ENCODE assay signal across 9 cellular contexts in genomic region chr14:23327947-23328744, GRCh38. TPM values are rescaled to one million over a fixed set of nuclear protein-coding genes. Genes with fewer than 3 reads are reported as not detected.
DNase-seq lines count a peak whose midpoint lies in the region; ATAC-seq and TF ChIP-seq lines count a peak whose summit lies in the region.
"Had no signal": no experiment of that assay in that cellular context is flagged by ENCODE, and none has a peak within 500 bp of the region (broad histone marks: within the 10 kb centered on the region; RNA-seq: fewer than 3 reads in every experiment).

No MANE protein-coding gene starts in this region.

- intact Hi-C loops in gastrocnemius medialis (cut with DNase I; ENCODE audit: low total_unique reads): loop anchor here (1.0 to 10.0 kb wide), 4 partner anchors 52 to 563 kb away; partner anchors contain the start of gene OXA1L

- in situ Hi-C loops in gastrocnemius medialis (cut with MboI; ENCODE audit: low sequenced_read_pairs in 4 of 4): loop anchor here (5.0 to 25.0 kb wide), 7 partner anchors 54 to 237 kb away; partner anchors contain the start of genes AP1G2 (in 2 of the 4), NGDN (in 2 of the 4), THTPA (in 2 of the 4) and ZFHX2 (in 2 of the 4)

- DNase-seq in NCI-H2081 (lab: John Stamatoyannopoulos, UW) (peak; percentile 56 to 68), NCI-H2081 treated with DMSO at 0.1 percent for 48 hours (lab: John Stamatoyannopoulos, UW) (no peak), NCI-H1105 (lab: John Stamatoyannopoulos, UW) (peak; percentile 72), T follicular helper cell (ENCODE audit: low read depth) (peak; percentile 50), amniotic stem cell (lab: John Stamatoyannopoulos, UW) (peak; percentile 65), right atrium auricular region (ENCODE audit: low spot score) (peak; percentile 82), gastrocnemius medialis (peak; percentile 38 to 59)

- H3K27me3 ChIP-seq in right atrium auricular region (no peaks in the 10 kb centered on the region), gastrocnemius medialis (no peaks in the 10 kb centered on the region)
- H3K27me3 ChIP-seq: BLaER1 treated with 17β-estradiol and CSF1 and Interleukin-3, amounts not matched to agents 10 nM and 100 nM had no signal

- H3K36me3 ChIP-seq in right atrium auricular region: peaks cover 28% of the 10 kb centered on the region
- H3K36me3 ChIP-seq in gastrocnemius medialis: peaks cover 0 to 27% of the 10 kb centered on the region in 2 donors

- peaks cover 0 to 14% of the 10 kb centered on the region in 2 donors for H3K4me1 ChIP-seq in right atrium auricular region
- peaks cover 2 to 7% of the 10 kb centered on the region in 2 donors for H3K4me1 ChIP-seq in gastrocnemius medialis

- peak; percentile 57 to 90 for ATAC-seq in gastrocnemius medialis
- no peak for ATAC-seq in GM21360 (IDR thresholded peaks at IDR 0.05; ENCODE audit: unreplicated experiment)

- no peak overlapping the region for H3K4me3 ChIP-seq in right atrium auricular region
- H3K4me3 ChIP-seq in gastrocnemius medialis: no peak overlapping the region
- H3K4me3 ChIP-seq: BLaER1 treated with 17β-estradiol and CSF1 and Interleukin-3, amounts not matched to agents 10 nM and 100 nM had no signal

- TF ChIP-seq CTCF in right atrium auricular region (IDR thresholded peaks at IDR 0.05) (peak; percentile 65 to 91), gastrocnemius medialis (IDR thresholded peaks at IDR 0.05 in 4 of 5, conservative IDR thresholded peaks at IDR 0.05 in 1 of 5) (peak; percentile 79 to 85 (median 81))

- TF ChIP-seq POLR2A in gastrocnemius medialis (IDR thresholded peaks at IDR 0.05): no peak

- H3K9me3 ChIP-seq in right atrium auricular region (no peaks in the 10 kb centered on the region), gastrocnemius medialis (no peaks in the 10 kb centered on the region)
- H3K9me3 ChIP-seq: BLaER1 treated with 17β-estradiol and CSF1 and Interleukin-3, amounts not matched to agents 10 nM and 100 nM had no signal

- H3K27ac ChIP-seq in right atrium auricular region: no peak overlapping the region
- no peak overlapping the region for H3K27ac ChIP-seq in gastrocnemius medialis
- H3K27ac ChIP-seq: BLaER1 treated with 17β-estradiol and CSF1 and Interleukin-3, amounts not matched to agents 10 nM and 100 nM had no signal

RNA-seq across cellular contexts. Expression of gene PABPN1, which starts 6.9 kb away (rescaled TPM):
- total RNA-seq in right atrium auricular region (10 to 100 TPM; 26.0 to 36.1 TPM), gastrocnemius medialis (10 to 100 TPM; 15.7 to 32.8 (median 26.6) TPM)

RNA-seq across cellular contexts. Expression of gene BCL2L2, which starts 21.5 kb away (rescaled TPM):
- total RNA-seq in right atrium auricular region: 10 to 100 TPM; 26.8 to 36.3 TPM
- total RNA-seq in gastrocnemius medialis: 10 to 100 TPM; 13.4 to 24.9 (median 23.8) TPM

RNA-seq across cellular contexts. Expression of gene SLC22A17, which starts 24.5 kb away (rescaled TPM):
- total RNA-seq in right atrium auricular region (10 to 100 TPM; 29.4 to 47.0 TPM), gastrocnemius medialis (1 to 10 TPM in 2 of 4 donors, under 1 TPM in 2; 0.68 to 2.7 (median 1.4) TPM)

RNA-seq across cellular contexts. Expression of gene PPP1R3E, which starts 25.5 kb away (rescaled TPM):
- total RNA-seq in right atrium auricular region (1 to 10 TPM; 2.7 to 3.9 TPM), gastrocnemius medialis (1 to 10 TPM; 5.9 to 7.9 (median 6.7) TPM)

RNA-seq across cellular contexts. Expression of gene EFS, which starts 36.8 kb away (rescaled TPM):
- total RNA-seq in right atrium auricular region (1 to 10 TPM; 4.1 to 6.3 TPM), gastrocnemius medialis (1 to 10 TPM in 3 of 4 donors, under 1 TPM in 1; 0.31 to 4.1 (median 1.6) TPM)

Comparison
In these comparisons a context has a peak if more than half of its experiments do, and no peak if none do; other contexts are left out.
1. RNA of gene SLC22A17, which starts 24.5 kb away (total RNA-seq): 29.4 to 47.0 TPM in right atrium auricular region; 0.68 to 2.7 TPM in gastrocnemius medialis; every median in the first group is over 4 times any median in the second.